Comparison of ENCODE assay signal across 8 cellular contexts in the genomic region with DNA sequence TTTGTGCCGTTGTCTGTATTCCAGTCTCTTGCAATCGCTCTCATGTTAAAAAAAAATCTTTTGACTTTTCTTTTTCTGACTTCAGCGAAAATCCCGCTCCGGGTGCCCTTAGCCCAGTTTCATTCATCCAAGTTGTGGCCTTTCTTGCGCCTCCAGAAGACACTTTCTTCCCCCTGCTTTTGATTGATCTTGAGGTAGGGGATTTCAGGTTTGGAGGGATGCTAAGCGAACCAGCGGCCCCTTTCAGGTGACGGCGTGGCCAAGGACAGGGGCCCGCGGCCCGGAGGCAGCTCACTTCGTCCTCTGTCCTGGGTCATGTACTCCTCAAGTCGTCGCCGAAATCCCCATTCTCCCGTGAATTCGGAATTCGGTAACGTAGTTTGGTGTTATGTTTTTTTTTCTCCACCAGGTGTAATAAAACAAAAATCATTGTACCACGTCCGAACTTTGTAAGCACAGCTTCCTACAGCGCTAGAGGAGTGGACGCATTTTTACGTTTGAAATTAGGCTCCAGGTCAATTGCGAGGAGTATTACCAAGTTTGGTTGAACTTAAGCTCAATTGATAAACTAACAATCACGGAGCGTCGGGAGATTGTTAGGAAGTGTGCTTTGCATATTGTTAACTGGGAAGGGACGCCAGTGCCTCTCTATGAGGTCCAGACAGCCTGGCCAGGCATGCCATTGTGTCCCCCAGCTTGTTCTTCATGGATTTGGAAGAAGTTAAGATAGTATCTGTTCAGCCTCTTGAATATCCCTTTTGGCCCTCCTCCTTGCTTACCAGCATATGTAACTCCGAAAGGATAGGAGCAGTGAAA. TPM values are rescaled to one million over a fixed set of nuclear protein-coding genes. Genes with fewer than 3 reads are reported as not detected.
DNase-seq lines count a peak whose midpoint lies in the region; ATAC-seq, FAIRE-seq and TF ChIP-seq lines count a peak whose summit lies in the region.

No MANE protein-coding gene starts in this region.

- DNase-seq in DMS53 (lab: John Stamatoyannopoulos, UW): peak; percentile 33
- DNase-seq in DMS53 treated with DMSO at 0.1 percent for 48 hours (lab: John Stamatoyannopoulos, UW; ENCODE audit: unreplicated experiment): no peak
- DNase-seq in RKO (ENCODE audit: low spot score): peak; percentile 56
- peak in 1 of 2 experiments; percentile 58 for DNase-seq in H1 (ENCODE audit: low read depth in 1 of 2, low spot score in 2 of 2)
- peak in 6 of 10 donors; percentile 1 to 30 (median 17) for DNase-seq in naive thymus-derived CD8-positive, alpha-beta T cell
- no peak for DNase-seq in amniotic stem cell (lab: John Stamatoyannopoulos, UW)

- FAIRE-seq in H1 (lab: Jason Lieb, UNC): no peak

- H2BK12ac ChIP-seq in H1 (ENCODE audit: low read depth, low read length): no peak overlapping the region; the same call in 1 of the 2 replicates

- no peak overlapping the region for H4K5ac ChIP-seq in H1 (ENCODE audit: insufficient read length, low read depth, low read length)

- H3K4me1 Mint-ChIP-seq in naive thymus-derived CD8-positive, alpha-beta T cell: peaks cover 43 to 66% (median 55%) of the 10 kb centered on the region in 4 donors

- H3K56ac ChIP-seq in H1 (replicated peaks; ENCODE audit: insufficient read length, low read depth, low read length): peak overlapping the region; percentile 2

- H3K4ac ChIP-seq in H1 (replicated peaks; ENCODE audit: insufficient read length, low read depth, low read length): no peak overlapping the region

- H3K14ac ChIP-seq in H1 (ENCODE audit: insufficient read length): no peak overlapping the region

- TF ChIP-seq POLR2A in H1 (IDR thresholded peaks at IDR 0.05; ENCODE audit: control extremely low read depth in 1 of 2, low read depth in 2 of 2, low read length in 2 of 2): no peak

- H3K36me3 Mint-ChIP-seq in naive thymus-derived CD8-positive, alpha-beta T cell: peaks cover 0 to 5% (median 0%) of the 10 kb centered on the region in 3 donors

- H3K79me1 ChIP-seq in H1 (ENCODE audit: low read depth, low read length): no peaks in the 10 kb centered on the region; the same call in 1 of the 2 replicates

- peaks cover 0 to 4% (median 0%) of the 10 kb centered on the region in 4 experiments; a peak in 2 of 8 replicates for H3K36me3 ChIP-seq in H1 (ENCODE audit: control insufficient read depth in 2 of 4, insufficient read depth in 4 of 4, low read length in 3 of 4)

- H4K8ac ChIP-seq in H1 (ENCODE audit: extremely low read depth, insufficient read depth, low read length): no peak overlapping the region

- H3K4me3 ChIP-seq in H1 (ENCODE audit: extremely low read depth in 1 of 4, insufficient read depth in 2 of 4, low read depth in 3 of 4, low read length in 4 of 4): peak overlapping the region; percentile 67 to 92 (median 76)

- peak in 1 of 2 donors; percentile 0 for ATAC-seq in naive thymus-derived CD8-positive, alpha-beta T cell
- ATAC-seq in HG03442 (IDR thresholded peaks at IDR 0.05; ENCODE audit: unreplicated experiment) (no peak), GM19324 (IDR thresholded peaks at IDR 0.05; ENCODE audit: low FRiP score, unreplicated experiment) (no peak)

- H3K9ac ChIP-seq in H1 (replicated peaks in 1 of 4; ENCODE audit: extremely low read depth in 1 of 4, low read depth in 3 of 4, low read length in 3 of 4): peak overlapping the region; percentile 56 to 95 (median 74)

- POLR2A ChIA-PET in H1 (lab: Charles Lee; ENCODE audit: partially characterized antibody): interaction anchor here (0.7 to 2.6 kb wide), 29 partner anchors 9 to 273 kb away, joined by 3 to 19 read pairs (median 4); no protein-coding TSS in a partner anchor
- POLR2A ChIA-PET in naive thymus-derived CD8-positive, alpha-beta T cell (lab: Charles Lee): interaction anchor here (0.5 to 6.2 kb wide), 16 partner anchors 11 to 150 kb away, joined by 3 to 71 read pairs (median 6); no protein-coding TSS in a partner anchor

- H3K27me3 ChIP-seq in H1 (replicated peaks in 1 of 4; ENCODE audit: control insufficient read depth in 3 of 4, extremely low read depth in 1 of 4, insufficient read depth in 3 of 4, low read length in 3 of 4): no peaks in the 10 kb centered on the region; a peak in 2 of 7 replicates

- no peaks in the 10 kb centered on the region for H3K9me3 ChIP-seq in H1 (ENCODE audit: insufficient read depth in 2 of 2, low read depth in 1 of 2, low read length in 1 of 2)

- peaks cover 0 to 11% (median 3%) of the 10 kb centered on the region in 4 experiments; a peak in 6 of 7 replicates for H3K4me1 ChIP-seq in H1 (replicated peaks in 1 of 4; ENCODE audit: control insufficient read depth in 3 of 4, insufficient read depth in 4 of 4, low read length in 3 of 4)

- H2BK5ac ChIP-seq in H1 (ENCODE audit: low read depth, low read length): no peak overlapping the region; the same call in 1 of the 2 replicates

- H3K18ac ChIP-seq in H1 (ENCODE audit: extremely low read depth, low read length): no peak overlapping the region; the same call in 1 of the 2 replicates

- H3K23ac ChIP-seq in H1 (ENCODE audit: insufficient read length): no peak overlapping the region

- H3K27me3 Mint-ChIP-seq in naive thymus-derived CD8-positive, alpha-beta T cell: no peaks in the 10 kb centered on the region

- 6% methylated on average over 30 of the region's 32 CpGs; no CpG with 5 or more reads in 1 of the 2 experiments for WGBS in H1 (ENCODE audit: extremely low coverage in 1 of 2, insufficient coverage in 1 of 2, insufficient read length in 1 of 2, insufficient replicate concordance in 2 of 2, low coverage in 1 of 2, low lambda C conversion rate in 2 of 2, missing lambda C conversion rate in 1 of 2), 2 experiments

- H2BK20ac ChIP-seq in H1 (ENCODE audit: low read length): no peak overlapping the region

- no peak overlapping the region for H4K91ac ChIP-seq in H1 (replicated peaks; ENCODE audit: insufficient read length, low read length)

- peaks cover 9 to 20% of the 10 kb centered on the region in 2 experiments for H4K20me1 ChIP-seq in H1 (replicated peaks in 1 of 2; ENCODE audit: control insufficient read depth in 1 of 2, insufficient read depth in 2 of 2, low read length in 2 of 2)

- no peak overlapping the region for H2BK120ac ChIP-seq in H1 (replicated peaks; ENCODE audit: low read depth, low read length)

- no peak overlapping the region for H2AK5ac ChIP-seq in H1 (ENCODE audit: low read depth, low read length)

- peak overlapping the region; percentile 92 to 98 (median 96) for H3K4me3 Mint-ChIP-seq in naive thymus-derived CD8-positive, alpha-beta T cell

- TF ChIP-seq RAD21 in H1 (IDR thresholded peaks at IDR 0.05 in 1 of 2, conservative IDR thresholded peaks at IDR 0.05 in 1 of 2; ENCODE audit: low read depth in 2 of 2, low read length in 2 of 2): no peak

- H3K4me2 ChIP-seq in H1 (ENCODE audit: insufficient read depth in 1 of 2, low read depth in 2 of 2, low read length in 2 of 2): peak overlapping the region; percentile 75 to 96

- H3K23me2 ChIP-seq in H1 (ENCODE audit: low read depth, low read length): peaks cover 12% of the 10 kb centered on the region; the same call in 1 of the 2 replicates

- H3K27ac Mint-ChIP-seq in naive thymus-derived CD8-positive, alpha-beta T cell: peak overlapping the region; percentile 88 to 95 (median 92)

- no peak for TF ChIP-seq EP300 in H1 (IDR thresholded peaks at IDR 0.05; ENCODE audit: borderline replicate concordance in 1 of 2, low read depth in 2 of 2, low read length in 2 of 2)

- no peak overlapping the region for H3K27ac ChIP-seq in H1 (ENCODE audit: low read depth, low read length)

- TF ChIP-seq CTCF in H1 (IDR thresholded peaks at IDR 0.05; ENCODE audit: control extremely low read depth in 1 of 3, insufficient read depth in 1 of 3, low read depth in 1 of 3, low read length in 3 of 3): no peak

- no peak overlapping the region for H2BK15ac ChIP-seq in H1 (ENCODE audit: low read length)

- H3K9me3 Mint-ChIP-seq in naive thymus-derived CD8-positive, alpha-beta T cell: no peaks in the 10 kb centered on the region

- H2AFZ ChIP-seq in H1 (ENCODE audit: low read length): no peak overlapping the region

- CTCF ChIA-PET in H1 (lab: Charles Lee; ENCODE audit: partially characterized antibody): interaction anchor here (0.6 to 2.3 kb wide), 12 partner anchors 18 to 280 kb away, joined by 3 to 17 read pairs (median 4); no protein-coding TSS in a partner anchor

- H3K79me2 ChIP-seq in H1 (ENCODE audit: control insufficient read depth in 1 of 2, insufficient read depth in 2 of 2, low read length in 2 of 2): peaks cover 0 to 53% of the 10 kb centered on the region in 2 experiments; a peak in 3 of 4 replicates

TF ChIP-seq in H1, 55 proteins besides CTCF, POLR2A, EP300 and RAD21 (continues in another document):
- TF ChIP-seq, protein P1, sequence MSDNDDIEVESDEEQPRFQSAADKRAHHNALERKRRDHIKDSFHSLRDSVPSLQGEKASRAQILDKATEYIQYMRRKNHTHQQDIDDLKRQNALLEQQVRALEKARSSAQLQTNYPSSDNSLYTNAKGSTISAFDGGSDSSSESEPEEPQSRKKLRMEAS (IDR thresholded peaks at IDR 0.05): no peak
- TF ChIP-seq TAF1 (IDR thresholded peaks at IDR 0.05; ENCODE audit: low read depth, low read length): peak; percentile 36; the same call in 1 of the 2 replicates
- no peak for TF ChIP-seq RXRA (IDR thresholded peaks at IDR 0.05; ENCODE audit: insufficient read depth, low read depth, low read length)

RNA-seq across cellular contexts. Expression of a gene that starts 1.1 kb away (rescaled TPM):
- total RNA-seq in H1 (2021; fragmentation: NEBNext Ultra II Directional; extraction: Animal tissue kit (Norgen Biotek cat#: 25700)): 154 and 156 TPM in 2 replicates
- 61.3 and 62.7 TPM in 2 replicates for polyA plus RNA-seq in H1 (2011; rRNA removed)
- polyA plus RNA-seq in H1 (2011; cell fraction: cytosol; rRNA removed): 69.0 TPM
- 30.3 TPM for polyA plus RNA-seq in H1 (2011; cell fraction: nucleus; rRNA removed)
- 92.0 to 134 TPM (median 121 TPM) in 4 replicates for polyA plus RNA-seq in H1 (2012, experiment 1 of 2)
- 158 TPM for polyA plus RNA-seq in H1 (2012, experiment 2 of 2)
- 171 TPM for polyA plus RNA-seq in H1 (2013, experiment 1 of 2)
- polyA plus RNA-seq in H1 (2013, experiment 2 of 2): 185 TPM
- polyA minus RNA-seq in H1 (2011; rRNA and poly(A)+ RNA removed): 17.3 and 19.4 TPM in 2 replicates
- 15.8 TPM for polyA minus RNA-seq in H1 (2011; cell fraction: cytosol; rRNA and poly(A)+ RNA removed)
- polyA minus RNA-seq in H1 (2011; cell fraction: nucleus; rRNA and poly(A)+ RNA removed): 33.2 TPM
- 100 to 1,000 TPM; 107 to 112 TPM for total RNA-seq in naive thymus-derived CD8-positive, alpha-beta T cell
- polyA plus RNA-seq in naive thymus-derived CD8-positive, alpha-beta T cell: 100 to 1,000 TPM; 170 to 193 (median 181) TPM

RNA-seq across cellular contexts. Expression of a gene that starts 1.1 kb away (rescaled TPM):
- 19.4 TPM in 2 replicates for total RNA-seq in H1 (2021; fragmentation: NEBNext Ultra II Directional; extraction: Animal tissue kit (Norgen Biotek cat#: 25700))
- polyA plus RNA-seq in H1 (2011; rRNA removed): 2.4 and 4.0 TPM in 2 replicates
- 4.2 TPM for polyA plus RNA-seq in H1 (2011; cell fraction: cytosol; rRNA removed)
- 3.0 TPM for polyA plus RNA-seq in H1 (2011; cell fraction: nucleus; rRNA removed)
- polyA plus RNA-seq in H1 (2012, experiment 1 of 2): 3.3 to 5.8 TPM (median 4.2 TPM) in 4 replicates
- polyA plus RNA-seq in H1 (2012, experiment 2 of 2): 0.25 TPM
- 9.6 TPM for polyA plus RNA-seq in H1 (2013, experiment 1 of 2)
- polyA plus RNA-seq in H1 (2013, experiment 2 of 2): 8.5 TPM
- polyA minus RNA-seq in H1 (2011; rRNA and poly(A)+ RNA removed): 21.0 and 25.5 TPM in 2 replicates
- 11.6 TPM for polyA minus RNA-seq in H1 (2011; cell fraction: cytosol; rRNA and poly(A)+ RNA removed)
- polyA minus RNA-seq in H1 (2011; cell fraction: nucleus; rRNA and poly(A)+ RNA removed): 44.9 TPM
- total RNA-seq in naive thymus-derived CD8-positive, alpha-beta T cell: 10 to 100 TPM; 31.9 to 32.7 TPM
- 1 to 10 TPM; 1.7 to 2.1 (median 1.9) TPM for polyA plus RNA-seq in naive thymus-derived CD8-positive, alpha-beta T cell

Comparison
In these comparisons a context has a peak if more than half of its experiments do, and no peak if none do; other contexts are left out.
1. DNase-seq: peak in DMS53 (single experiment), RKO (single experiment) and naive thymus-derived CD8-positive, alpha-beta T cell (6 of 10); none in DMS53 treated with DMSO at 0.1 percent for 48 hours (single experiment) and amniotic stem cell (single experiment).